ENCODE assay signal across 17 cellular contexts in genomic region chr11:12245091-12245490, GRCh38.
DNase-seq lines count a peak whose midpoint lies in the region; ATAC-seq and TF ChIP-seq lines count a peak whose summit lies in the region.
"Had no signal": no experiment of that assay in that cellular context is flagged by ENCODE, and none has a peak within 500 bp of the region (broad histone marks: within the 10 kb centered on the region; RNA-seq: fewer than 3 reads in every experiment).

No MANE protein-coding gene starts in this region.

- intact Hi-C loops in PC-3 (cut with micrococcal nuclease) = no loop called here

- ATAC-seq in PC-3 (no peak), HG02798 (IDR thresholded peaks at IDR 0.05; ENCODE audit: poor library complexity, unreplicated experiment) (no peak)
- ATAC-seq: natural killer cell had no signal

- H3K9ac ChIP-seq in PC-3 (ENCODE audit: low read length) = no peak overlapping the region
- H3K9ac ChIP-seq in smooth muscle cell (ENCODE audit: low read depth) = no peak overlapping the region

- no peaks in the 10 kb centered on the region for H3K27me3 ChIP-seq in PC-3 (ENCODE audit: low read length)
- no peaks in the 10 kb centered on the region for H3K27me3 ChIP-seq in smooth muscle cell (ENCODE audit: low read depth)
- H3K27me3 ChIP-seq: Peyer's patch had no signal

- H4K20me1 ChIP-seq in PC-3 (ENCODE audit: low read length) = no peaks in the 10 kb centered on the region
- H4K20me1 ChIP-seq in smooth muscle cell (ENCODE audit: low read depth) = no peaks in the 10 kb centered on the region

- no peaks in the 10 kb centered on the region for H3K9me2 ChIP-seq in PC-3 (replicated peaks; ENCODE audit: low read length)

- 76% methylated on average over 6 of the region's 6 CpGs for WGBS in smooth muscle cell (ENCODE audit: low lambda C conversion rate)

- H2AFZ ChIP-seq in PC-3 (ENCODE audit: low read length) (no peak overlapping the region), smooth muscle cell (ENCODE audit: low read depth) (no peak overlapping the region)

- CTCF ChIA-PET in PC-3 (lab: Charles Lee) = no interaction called here

- no peak for TF ChIP-seq CTCF in PC-3 (conservative IDR thresholded peaks at IDR 0.05; ENCODE audit: low read depth, low read length)
- no peak for TF ChIP-seq CTCF in fibroblast of mammary gland (conservative IDR thresholded peaks at IDR 0.05; ENCODE audit: control insufficient read depth, insufficient read depth, low read depth, low read length)
- no peak for TF ChIP-seq CTCF in smooth muscle cell (IDR thresholded peaks at IDR 0.05; ENCODE audit: borderline replicate concordance, insufficient read depth, poor library complexity, severe bottlenecking)

- no peak overlapping the region for H3K4me2 ChIP-seq in PC-3 (ENCODE audit: low read length)
- H3K4me2 ChIP-seq in smooth muscle cell = no peak overlapping the region

- H3F3A ChIP-seq in PC-3 (ENCODE audit: low read length, unreplicated experiment) = no peaks in the 10 kb centered on the region
- H3F3A ChIP-seq in smooth muscle cell (ENCODE audit: low read depth) = no peaks in the 10 kb centered on the region

- BruUV-seq in PC-3 (replicated peaks; lab: Mats Ljungman, UMichigan) = no TSS peak

- peak; percentile 51 for DNase-seq in GM03348 (ENCODE audit: low spot score)
- DNase-seq in PC-3 = no peak
- peak; percentile 61 for DNase-seq in fibroblast of mammary gland (ENCODE audit: low read depth)
- no peak for DNase-seq in smooth muscle cell (lab: John Stamatoyannopoulos, UW; ENCODE audit: unreplicated experiment)
- DNase-seq in T-helper 2 cell = no peak
- no peak for DNase-seq in SKM-1 treated with dmso at 0.1 percent for 144 hours (lab: John Stamatoyannopoulos, UW; ENCODE audit: unreplicated experiment)
- no peak for DNase-seq in activated T-cell treated with anti-CD3 and anti-CD28 coated beads, Interleukin-2, amount 50 U/mL, for 1 hour
- DNase-seq: activated CD4-positive, alpha-beta T cell treated with anti-CD3 and anti-CD28 coated beads for 48 hours; activated gamma-delta T cell treated with Interleukin-2 at 50 U/mL for 16 hours; H7; Kasumi-1; kidney glomerular epithelial cell; mesenchymal stem cell; natural killer cell; NCI-H1105; Peyer's patch had no signal

- H3K9me3 ChIP-seq in PC-3 (ENCODE audit: low read length) (no peaks in the 10 kb centered on the region), smooth muscle cell (replicated peaks; ENCODE audit: low read depth) (no peaks in the 10 kb centered on the region)
- H3K9me3 ChIP-seq: Peyer's patch had no signal

- H3K4me3 ChIP-seq in PC-3 (ENCODE audit: low read length) = no peak overlapping the region
- H3K4me3 ChIP-seq in fibroblast of mammary gland (ENCODE audit: control insufficient read depth, low read depth, low read length) = no peak overlapping the region
- H3K4me3 ChIP-seq in smooth muscle cell = no peak overlapping the region
- H3K4me3 ChIP-seq: Peyer's patch had no signal

- POLR2A ChIA-PET in PC-3 (lab: Charles Lee; ENCODE audit: unreplicated experiment) = no interaction called here

- H3K36me3 ChIP-seq in PC-3 (ENCODE audit: low read depth, low read length) (peaks cover 15% of the 10 kb centered on the region; the same call in 1 of the 2 replicates), smooth muscle cell (ENCODE audit: low read depth) (peaks cover 6% of the 10 kb centered on the region)

- H3K27ac ChIP-seq in PC-3 (ENCODE audit: low read length) = peak overlapping the region; percentile 5; the same call in 1 of the 2 replicates
- H3K27ac ChIP-seq in smooth muscle cell (ENCODE audit: low read depth) = peak overlapping the region; percentile 17
- H3K27ac ChIP-seq: Peyer's patch had no signal

- H3K79me2 ChIP-seq in PC-3 (ENCODE audit: low read length) = no peaks in the 10 kb centered on the region
- no peaks in the 10 kb centered on the region for H3K79me2 ChIP-seq in smooth muscle cell (ENCODE audit: low read depth)

- peaks cover 49% of the 10 kb centered on the region for H3K4me1 ChIP-seq in PC-3 (ENCODE audit: insufficient read depth, low read length)
- H3K4me1 ChIP-seq in smooth muscle cell (ENCODE audit: low read depth) = peaks cover 4% of the 10 kb centered on the region

Comparison
In these comparisons a context has a peak if more than half of its experiments do, and no peak if none do; other contexts are left out.
1. DNase-seq: peak in GM03348 (single experiment) and fibroblast of mammary gland (single experiment); none in PC-3 (single experiment), smooth muscle cell (single experiment), T-helper 2 cell (0 of 5), SKM-1 treated with dmso at 0.1 percent for 144 hours (single experiment) and activated T-cell treated with anti-CD3 and anti-CD28 coated beads, Interleukin-2, amount 50 U/mL, for 1 hour (single experiment).